In the genomic region with DNA sequence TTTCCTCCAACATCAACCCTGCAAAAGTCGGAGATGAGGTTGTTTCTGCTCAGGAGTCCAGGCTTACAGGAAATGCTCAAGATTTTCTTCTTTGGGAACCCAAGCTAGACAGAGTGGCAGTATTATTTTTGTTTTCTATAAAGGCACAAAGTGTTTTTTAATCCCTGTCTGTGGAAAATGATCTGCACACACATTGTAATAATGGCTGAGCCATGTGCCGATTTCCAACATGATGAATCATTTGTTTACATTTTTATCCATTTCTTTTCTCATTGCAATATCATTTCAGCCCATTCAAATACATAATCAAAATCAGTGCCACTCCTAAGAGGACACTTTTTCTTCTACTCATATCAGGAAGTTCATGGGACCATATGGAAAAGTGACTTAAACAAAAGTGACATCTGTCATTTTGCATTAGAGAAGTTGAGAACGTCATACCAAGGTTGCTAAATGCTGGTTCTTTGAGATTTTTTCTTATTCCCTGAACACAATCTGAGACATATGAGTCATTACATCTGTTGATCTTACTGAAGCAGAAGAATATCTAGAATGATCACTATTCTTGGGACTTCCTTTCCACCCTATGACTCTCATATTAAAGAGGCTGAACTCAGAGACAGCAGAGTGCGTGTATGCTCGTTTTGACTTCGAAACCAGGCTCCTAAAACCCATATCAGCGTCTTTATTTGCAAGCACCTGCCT, we compare ENCODE assay signal across 18 cellular contexts. TPM values are rescaled to one million over a fixed set of nuclear protein-coding genes. Genes with fewer than 3 reads are reported as not detected.
DNase-seq lines count a peak whose midpoint lies in the region; ATAC-seq and TF ChIP-seq lines count a peak whose summit lies in the region.
"Had no signal": no experiment of that assay in that cellular context is flagged by ENCODE, and none has a peak within 500 bp of the region (broad histone marks: within the 10 kb centered on the region; RNA-seq: fewer than 3 reads in every experiment).

No MANE protein-coding gene starts in this region.

- H3K4ac ChIP-seq in mesenchymal stem cell (ENCODE audit: low read depth in 1 of 2, low read length in 2 of 2): no peak overlapping the region

- DNase-seq in CD1c-positive myeloid dendritic cell (ENCODE audit: extremely low spot score) (peak; percentile 48), MG63 (no peak), mammary epithelial cell (peak; percentile 18), mesenchymal stem cell (peak; percentile 54), NCI-H146 (lab: John Stamatoyannopoulos, UW) (no peak), lower leg skin (ENCODE audit: low spot score in 2 of 2) (no peak)
- DNase-seq in activated CD8-positive, alpha-beta memory T cell treated with anti-CD3 and anti-CD28 coated beads, Interleukin-2, amount 10 ng/mL, durations not matched to agents 7 days and 5 days: no peak
- DNase-seq: activated effector memory CD4-positive, alpha-beta T cell treated with anti-CD3 and anti-CD28 coated beads, Interleukin-2, amount 50 U/mL, for 16 hours; caudate nucleus; CD4-positive, alpha-beta T cell; MM.1S; naive B cell; stimulated activated CD4-positive, alpha-beta T cell treated with anti-CD3 and anti-CD28 coated beads, Interleukin-4, amount 100 ng/mL, for 1 hour had no signal

- no peaks in the 10 kb centered on the region for H3K79me1 ChIP-seq in mesenchymal stem cell (replicated peaks; ENCODE audit: low read length, poor library complexity, severe bottlenecking)

- BruUV-seq in mammary epithelial cell (replicated peaks; lab: Mats Ljungman, UMichigan): no TSS peak

- no peaks in the 10 kb centered on the region for H3K9me3 ChIP-seq in MG63
- H3K9me3 ChIP-seq in mammary epithelial cell (replicated peaks; ENCODE audit: insufficient read depth, low read length): no peaks in the 10 kb centered on the region
- H3K9me3 ChIP-seq in mesenchymal stem cell (ENCODE audit: control insufficient read depth, low read length): no peaks in the 10 kb centered on the region
- H3K9me3 ChIP-seq: right atrium auricular region had no signal

- CTCF ChIA-PET in mammary epithelial cell (lab: Charles Lee; ENCODE audit: low non-redundant PET): no interaction called here
- CTCF ChIA-PET in activated CD8-positive, alpha-beta memory T cell treated with anti-CD3 and anti-CD28 coated beads, Interleukin-2, amount 10 ng/mL, durations not matched to agents 7 days and 5 days (lab: Charles Lee): no interaction called here

- H2BK12ac ChIP-seq in mesenchymal stem cell (ENCODE audit: low read length in 2 of 2): no peak overlapping the region

- H3K14ac ChIP-seq in mesenchymal stem cell (ENCODE audit: low read length in 2 of 2): no peak overlapping the region

- H2AK5ac ChIP-seq in mesenchymal stem cell (ENCODE audit: low read length, severe bottlenecking): no peak overlapping the region

- no peak overlapping the region for H4K8ac ChIP-seq in mesenchymal stem cell (ENCODE audit: low read length)

- no peak overlapping the region for H3K18ac ChIP-seq in mesenchymal stem cell (ENCODE audit: low read depth in 1 of 2, low read length in 2 of 2)

- H2BK5ac ChIP-seq in mesenchymal stem cell (ENCODE audit: low read depth, low read length, poor library complexity, severe bottlenecking): no peak overlapping the region

- H3K9ac ChIP-seq in mammary epithelial cell (ENCODE audit: insufficient read depth, low read length) (no peak overlapping the region), mesenchymal stem cell (ENCODE audit: low read length) (no peak overlapping the region)

- TF ChIP-seq CTCF in mammary epithelial cell (conservative IDR thresholded peaks at IDR 0.05 in 1 of 2, IDR thresholded peaks at IDR 0.05 in 1 of 2; ENCODE audit: extremely low read depth in 1 of 2, insufficient read depth in 1 of 2, low read depth in 1 of 2, low read length in 2 of 2) (no peak), lower leg skin (IDR thresholded peaks at IDR 0.05) (no peak)

- no peak for ATAC-seq in GM21529 (IDR thresholded peaks at IDR 0.05; ENCODE audit: unreplicated experiment)
- no peak for ATAC-seq in activated CD8-positive, alpha-beta memory T cell treated with anti-CD3 and anti-CD28 coated beads, Interleukin-2, amount 10 ng/mL, durations not matched to agents 7 days and 5 days
- ATAC-seq: HCT116 had no signal

- 0 out of 2 replicates have a peak overlapping the region, but pooled peaks have one; percentile 2 for H3K4me3 ChIP-seq in MG63
- H3K4me3 ChIP-seq in mammary epithelial cell (replicated peaks in 1 of 3; ENCODE audit: insufficient read depth in 1 of 3, low read depth in 2 of 3, low read length in 3 of 3): no peak overlapping the region
- H3K4me3 ChIP-seq in mesenchymal stem cell (ENCODE audit: insufficient read depth in 1 of 2, low read depth in 1 of 2, low read length in 2 of 2): no peak overlapping the region
- no peak overlapping the region for H3K4me3 ChIP-seq in lower leg skin (ENCODE audit: low read depth, poor library complexity, severe bottlenecking)
- H3K4me3 ChIP-seq: hepatocyte, right atrium auricular region, SK-N-MC had no signal

- H3K36me3 Mint-ChIP-seq in activated CD8-positive, alpha-beta memory T cell treated with anti-CD3 and anti-CD28 coated beads, Interleukin-2, amount 10 ng/mL, durations not matched to agents 7 days and 5 days: no peaks in the 10 kb centered on the region

- H3K27ac Mint-ChIP-seq in activated CD8-positive, alpha-beta memory T cell treated with anti-CD3 and anti-CD28 coated beads, Interleukin-2, amount 10 ng/mL, durations not matched to agents 7 days and 5 days: no peak overlapping the region
- H3K27ac Mint-ChIP-seq: CD4-positive, alpha-beta T cell; naive B cell had no signal

- H3K27me3 ChIP-seq in MG63 (no peaks in the 10 kb centered on the region), mammary epithelial cell (ENCODE audit: insufficient read depth, low read length) (peaks cover 2% of the 10 kb centered on the region), mesenchymal stem cell (ENCODE audit: control insufficient read depth in 1 of 2, insufficient read depth in 1 of 2, low read length in 2 of 2) (peaks cover 0 to 11% of the 10 kb centered on the region in 2 experiments)
- H3K27me3 ChIP-seq: hepatocyte, right atrium auricular region had no signal

- no peaks in the 10 kb centered on the region for H4K20me1 ChIP-seq in mammary epithelial cell (ENCODE audit: insufficient read depth, low read length)

- peaks cover 42% of the 10 kb centered on the region for H3K27me3 Mint-ChIP-seq in activated CD8-positive, alpha-beta memory T cell treated with anti-CD3 and anti-CD28 coated beads, Interleukin-2, amount 10 ng/mL, durations not matched to agents 7 days and 5 days

- dilution Hi-C loops in mammary epithelial cell (cut with HindIII; ENCODE audit: low sequenced_read_pairs): no loop called here

- H3K4me1 Mint-ChIP-seq in activated CD8-positive, alpha-beta memory T cell treated with anti-CD3 and anti-CD28 coated beads, Interleukin-2, amount 10 ng/mL, durations not matched to agents 7 days and 5 days: peaks cover 2% of the 10 kb centered on the region
- H3K4me1 Mint-ChIP-seq: naive B cell had no signal

- H3K27ac ChIP-seq in mammary epithelial cell (ENCODE audit: insufficient read depth, low read depth, low read length) (no peak overlapping the region), mesenchymal stem cell (ENCODE audit: low read length, poor library complexity, severe bottlenecking) (no peak overlapping the region)
- H3K27ac ChIP-seq: hepatocyte, right atrium auricular region, SK-N-MC had no signal

- H3K4me3 Mint-ChIP-seq in activated CD8-positive, alpha-beta memory T cell treated with anti-CD3 and anti-CD28 coated beads, Interleukin-2, amount 10 ng/mL, durations not matched to agents 7 days and 5 days: no peak overlapping the region
- H3K4me3 Mint-ChIP-seq: CD4-positive, alpha-beta T cell; naive B cell had no signal

- H2BK120ac ChIP-seq in mesenchymal stem cell (ENCODE audit: low read depth, low read length): no peak overlapping the region

- H3K4me2 ChIP-seq in mammary epithelial cell (ENCODE audit: insufficient read depth, low read depth, low read length) (no peak overlapping the region), mesenchymal stem cell (ENCODE audit: low read length, poor library complexity, severe bottlenecking) (no peak overlapping the region)
- H3K4me2 ChIP-seq: hepatocyte had no signal

- WGBS in mammary epithelial cell (ENCODE audit: low coverage, missing lambda C conversion rate): 74% methylated on average over 7 of the region's 7 CpGs
- WGBS in mesenchymal stem cell: 62% methylated on average over 7 of the region's 7 CpGs
- WGBS in lower leg skin, 2 donors: 69% methylated on average over 7 of the region's 7 CpGs

- no peaks in the 10 kb centered on the region for H3K9me3 Mint-ChIP-seq in activated CD8-positive, alpha-beta memory T cell treated with anti-CD3 and anti-CD28 coated beads, Interleukin-2, amount 10 ng/mL, durations not matched to agents 7 days and 5 days (ENCODE audit: low read depth)
- H3K9me3 Mint-ChIP-seq: CD4-positive, alpha-beta T cell had no signal

- intact Hi-C loops in mammary epithelial cell (cut with micrococcal nuclease) (no loop called here), lower leg skin (cut with DNase I; ENCODE audit: low total_unique reads) (no loop called here)

- H2AFZ ChIP-seq in mammary epithelial cell (ENCODE audit: low read depth, low read length): no peak overlapping the region
- no peak overlapping the region for H2AFZ ChIP-seq in mesenchymal stem cell (ENCODE audit: low read depth, low read length)
- H2AFZ ChIP-seq: hepatocyte had no signal

- H4K91ac ChIP-seq in mesenchymal stem cell (ENCODE audit: low read length): no peak overlapping the region

- no peaks in the 10 kb centered on the region for H3K79me2 ChIP-seq in mammary epithelial cell (ENCODE audit: insufficient read depth, low read length)
- H3K79me2 ChIP-seq: hepatocyte had no signal

- no peak overlapping the region for H2BK15ac ChIP-seq in mesenchymal stem cell (ENCODE audit: low read depth, poor library complexity, severe bottlenecking)

- H3K4me1 ChIP-seq in mammary epithelial cell (ENCODE audit: insufficient read depth, low read length) (no peaks in the 10 kb centered on the region), mesenchymal stem cell (ENCODE audit: control insufficient read depth, insufficient read depth, low read depth, low read length) (peaks cover 2% of the 10 kb centered on the region)
- H3K4me1 ChIP-seq: right atrium auricular region had no signal

- H3K36me3 ChIP-seq in MG63 (no peaks in the 10 kb centered on the region), mammary epithelial cell (ENCODE audit: insufficient read depth, low read length) (no peaks in the 10 kb centered on the region), mesenchymal stem cell (ENCODE audit: control insufficient read depth in 1 of 2, insufficient read depth in 2 of 2, low read depth in 1 of 2, low read length in 2 of 2) (no peaks in the 10 kb centered on the region)
- H3K36me3 ChIP-seq: right atrium auricular region had no signal

- TF ChIP-seq POLR2A in lower leg skin (IDR thresholded peaks at IDR 0.05): no peak

- H3K23ac ChIP-seq in mesenchymal stem cell (ENCODE audit: low read length in 2 of 2): no peak overlapping the region

- in situ Hi-C loops in mammary epithelial cell (cut with MboI; ENCODE audit: low sequenced_read_pairs in 2 of 2): no loop called here

RNA-seq across cellular contexts. Expression of gene ACTA1, which starts 44.9 kb away (rescaled TPM):
- not detected in 2 replicates for total RNA-seq in MG63 (2014; rRNA removed; shearing (Covaris generic); ENCODE audit: low replicate concordance)
- total RNA-seq in mammary epithelial cell (10 to 100 TPM in 1 of 2 donors, not detected in 1; 10.8 TPM), lower leg skin (10 to 100 TPM in 1 of 4 donors, 1 to 10 TPM in 1, under 1 TPM in 2; 0.21 to 10.8 (median 1.7) TPM)
- polyA plus RNA-seq in mammary epithelial cell: not detected
- not detected for polyA minus RNA-seq in mammary epithelial cell
- 0.07 TPM for polyA plus RNA-seq in mesenchymal stem cell (2013, experiment 1 of 2)
- polyA plus RNA-seq in mesenchymal stem cell (2013, experiment 2 of 2): 0.08 TPM
- total RNA-seq in activated CD8-positive, alpha-beta memory T cell treated with anti-CD3 and anti-CD28 coated beads, Interleukin-2, amount 10 ng/mL, durations not matched to agents 7 days and 5 days: not detected
- total RNA-seq: CD4-positive, alpha-beta T cell had no signal

RNA-seq across cellular contexts. Expression of gene CCSAP, which starts 46.2 kb away (rescaled TPM):
- 6.1 and 10.3 TPM in 2 replicates for total RNA-seq in MG63 (2014; rRNA removed; shearing (Covaris generic); ENCODE audit: low replicate concordance)
- total RNA-seq in mammary epithelial cell (10 to 100 TPM; 11.4 to 12.0 TPM), lower leg skin (10 to 100 TPM; 20.0 to 32.4 (median 26.8) TPM)
- polyA plus RNA-seq in mammary epithelial cell: 3.4 TPM
- 12.5 TPM for polyA minus RNA-seq in mammary epithelial cell
- polyA plus RNA-seq in mesenchymal stem cell (2013, experiment 1 of 2): 4.4 TPM
- 4.4 TPM for polyA plus RNA-seq in mesenchymal stem cell (2013, experiment 2 of 2)
- 1 to 10 TPM; 8.9 to 9.8 TPM for total RNA-seq in activated CD8-positive, alpha-beta memory T cell treated with anti-CD3 and anti-CD28 coated beads, Interleukin-2, amount 10 ng/mL, durations not matched to agents 7 days and 5 days

Comparison
In these comparisons a context has a peak if more than half of its experiments do, and no peak if none do; other contexts are left out.
1. DNase-seq: peak in CD1c-positive myeloid dendritic cell (single experiment), mammary epithelial cell (single experiment) and mesenchymal stem cell (single experiment); none in MG63 (single experiment), NCI-H146 (single experiment), lower leg skin (0 of 2) and activated CD8-positive, alpha-beta memory T cell treated with anti-CD3 and anti-CD28 coated beads, Interleukin-2, amount 10 ng/mL, durations not matched to agents 7 days and 5 days (single experiment).